Comparison of ENCODE assay signal across 8 cellular contexts in the genomic region with DNA sequence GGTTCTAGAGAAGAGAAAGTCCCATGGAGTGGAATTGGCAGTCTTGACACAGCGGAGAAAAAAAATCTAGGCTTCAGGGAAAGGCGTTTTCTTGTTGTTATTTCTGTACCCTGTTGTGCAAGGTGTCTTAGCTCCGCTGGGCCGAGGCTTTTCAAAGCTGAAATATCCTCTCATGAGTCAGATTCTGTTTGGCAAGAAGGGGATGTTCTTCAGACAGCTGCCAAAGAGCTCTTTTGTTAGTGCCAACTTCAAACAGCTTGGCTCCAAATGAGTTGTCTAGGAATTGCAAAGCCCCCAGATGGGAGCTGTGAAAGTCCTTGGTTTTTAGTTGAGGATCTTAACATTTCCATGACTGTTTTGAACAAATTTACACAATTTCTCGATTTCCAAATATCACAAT. TPM values are rescaled to one million over a fixed set of nuclear protein-coding genes. Genes with fewer than 3 reads are reported as not detected.
DNase-seq lines count a peak whose midpoint lies in the region; ATAC-seq and TF ChIP-seq lines count a peak whose summit lies in the region.

No MANE protein-coding gene starts in this region.

- H3K4me3 Mint-ChIP-seq in dendritic cell treated with granulocyte-macrophage colony-stimulating factor and Interleukin-4, amounts not matched to agents 40 ng/mL and 50 ng/mL, for 4 days = peak overlapping the region; percentile 39
- peak overlapping the region; percentile 97 for H3K4me3 Mint-ChIP-seq in mesothelial cell of epicardium

- intact Hi-C loops in dendritic cell treated with granulocyte-macrophage colony-stimulating factor and Interleukin-4, amounts not matched to agents 40 ng/mL and 50 ng/mL, for 4 days (cut with micrococcal nuclease) = no loop called here

- no peaks in the 10 kb centered on the region for H3K9me3 Mint-ChIP-seq in dendritic cell treated with granulocyte-macrophage colony-stimulating factor and Interleukin-4, amounts not matched to agents 40 ng/mL and 50 ng/mL, for 4 days
- no peaks in the 10 kb centered on the region for H3K9me3 Mint-ChIP-seq in mesothelial cell of epicardium

- H3K27ac Mint-ChIP-seq in dendritic cell treated with granulocyte-macrophage colony-stimulating factor and Interleukin-4, amounts not matched to agents 40 ng/mL and 50 ng/mL, for 4 days = peak overlapping the region; percentile 25
- peak overlapping the region; percentile 76 for H3K27ac Mint-ChIP-seq in mesothelial cell of epicardium

- ATAC-seq in GM18858 (IDR thresholded peaks at IDR 0.05; ENCODE audit: unreplicated experiment) = no peak
- ATAC-seq in HG03280 (IDR thresholded peaks at IDR 0.05; ENCODE audit: unreplicated experiment) = no peak

- in situ Hi-C loops in G401 (cut with HindIII; ENCODE audit: low sequenced_read_pairs) = no loop called here

- DNase-seq in G401 (ENCODE audit: low spot score) = peak; percentile 44
- DNase-seq in NCI-H69 (lab: John Stamatoyannopoulos, UW) = peak; percentile 26
- no peak for DNase-seq in mesothelial cell of epicardium (ENCODE audit: low spot score in 2 of 2, unreplicated experiment in 2 of 2)
- no peak for DNase-seq in NCI-H524 treated with DMSO at 0.1 percent for 48 hours (lab: John Stamatoyannopoulos, UW)
- no peak for DNase-seq in SK-N-DZ (ENCODE audit: low spot score)

- no peaks in the 10 kb centered on the region for H3K27me3 Mint-ChIP-seq in dendritic cell treated with granulocyte-macrophage colony-stimulating factor and Interleukin-4, amounts not matched to agents 40 ng/mL and 50 ng/mL, for 4 days
- no peaks in the 10 kb centered on the region for H3K27me3 Mint-ChIP-seq in mesothelial cell of epicardium (ENCODE audit: low read depth)

- no peak for TF ChIP-seq CTCF in mesothelial cell of epicardium (IDR thresholded peaks at IDR 0.05; ENCODE audit: unreplicated experiment)

- H3K4me1 Mint-ChIP-seq in dendritic cell treated with granulocyte-macrophage colony-stimulating factor and Interleukin-4, amounts not matched to agents 40 ng/mL and 50 ng/mL, for 4 days (ENCODE audit: low read depth) = peaks cover 45% of the 10 kb centered on the region
- peaks cover 28% of the 10 kb centered on the region for H3K4me1 Mint-ChIP-seq in mesothelial cell of epicardium

- H3K36me3 Mint-ChIP-seq in dendritic cell treated with granulocyte-macrophage colony-stimulating factor and Interleukin-4, amounts not matched to agents 40 ng/mL and 50 ng/mL, for 4 days (ENCODE audit: low read depth) = peaks cover 35% of the 10 kb centered on the region
- peaks cover 26% of the 10 kb centered on the region for H3K36me3 Mint-ChIP-seq in mesothelial cell of epicardium

RNA-seq across cellular contexts. Expression of gene CRLS1, which starts 2.3 kb away (rescaled TPM):
- total RNA-seq in G401 (2014; rRNA removed; shearing (Covaris generic)) = 50.6 and 74.0 TPM in 2 replicates
- 51.0 to 58.1 TPM (median 54.8 TPM) in 3 replicates for total RNA-seq in mesothelial cell of epicardium
- 46.9 and 65.7 TPM in 2 replicates for polyA plus RNA-seq in SK-N-DZ (2014; cell fraction: cytosol; rRNA removed)
- 37.4 and 47.4 TPM in 2 replicates for polyA plus RNA-seq in SK-N-DZ (2014; cell fraction: nucleus; rRNA removed)

RNA-seq across cellular contexts. Expression of gene LRRN4, which starts 45.6 kb away (rescaled TPM):
- total RNA-seq in G401 (2014; rRNA removed; shearing (Covaris generic)) = not detected in 2 replicates
- total RNA-seq in mesothelial cell of epicardium = 75.4 to 89.5 TPM (median 78.8 TPM) in 3 replicates
- polyA plus RNA-seq in SK-N-DZ (2014; cell fraction: cytosol; rRNA removed) = 3.2 and 4.2 TPM in 2 replicates
- polyA plus RNA-seq in SK-N-DZ (2014; cell fraction: nucleus; rRNA removed) = 3.1 and 4.6 TPM in 2 replicates

RNA-seq across cellular contexts. Expression of gene MCM8, which starts 57.8 kb away (rescaled TPM):
- 12.2 and 27.0 TPM in 2 replicates for total RNA-seq in G401 (2014; rRNA removed; shearing (Covaris generic))
- 10.2 to 11.4 TPM (median 11.3 TPM) in 3 replicates for total RNA-seq in mesothelial cell of epicardium
- 57.9 and 64.0 TPM in 2 replicates for polyA plus RNA-seq in SK-N-DZ (2014; cell fraction: cytosol; rRNA removed)
- 60.4 and 71.1 TPM in 2 replicates for polyA plus RNA-seq in SK-N-DZ (2014; cell fraction: nucleus; rRNA removed)

RNA-seq across cellular contexts. Expression of gene TRMT6, which starts 57.9 kb away (rescaled TPM):
- total RNA-seq in G401 (2014; rRNA removed; shearing (Covaris generic)) = 12.7 and 15.9 TPM in 2 replicates
- total RNA-seq in mesothelial cell of epicardium = 12.1 to 13.2 TPM (median 12.6 TPM) in 3 replicates
- 32.3 and 32.4 TPM in 2 replicates for polyA plus RNA-seq in SK-N-DZ (2014; cell fraction: cytosol; rRNA removed)
- 23.8 and 26.7 TPM in 2 replicates for polyA plus RNA-seq in SK-N-DZ (2014; cell fraction: nucleus; rRNA removed)

Comparison
In these comparisons a context has a peak if more than half of its experiments do, and no peak if none do; other contexts are left out.
1. DNase-seq: peak in G401 (single experiment) and NCI-H69 (single experiment); none in mesothelial cell of epicardium (0 of 2), NCI-H524 treated with DMSO at 0.1 percent for 48 hours (single experiment) and SK-N-DZ (single experiment).
2. RNA of gene LRRN4, which starts 45.6 kb away (total RNA-seq): 75.4 to 89.5 TPM in mesothelial cell of epicardium; not detected in G401; every median in the first group is over 10 times any median in the second.